ENCODE assay signal across 13 cellular contexts in the genomic region with DNA sequence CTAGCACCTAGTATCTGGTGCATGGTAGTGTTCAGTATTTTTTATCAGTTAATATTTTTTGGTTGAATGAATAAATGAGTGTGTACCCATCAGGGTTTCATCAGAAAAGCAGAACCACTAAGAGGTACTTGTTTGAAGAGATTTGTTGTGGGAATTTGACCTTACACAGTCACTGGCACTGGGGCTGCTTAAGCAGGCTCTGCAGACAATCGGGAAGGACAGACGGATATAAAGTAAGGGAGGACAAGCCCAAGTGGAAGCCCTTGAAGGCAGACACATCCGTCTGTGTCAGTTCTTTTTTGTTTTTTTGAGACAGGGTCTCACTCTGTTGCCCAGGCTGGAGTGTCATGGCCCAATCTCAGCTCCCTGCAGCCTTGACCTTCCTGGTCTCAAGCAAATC.
"Had no signal": no experiment of that assay in that cellular context is flagged by ENCODE, and none has a peak within 500 bp of the region (broad histone marks: within the 10 kb centered on the region; RNA-seq: fewer than 3 reads in every experiment).

No MANE protein-coding gene starts in this region.

- ATAC-seq: naive thymus-derived CD4-positive, alpha-beta T cell; right cardiac atrium had no signal

- DNase-seq: cortex of kidney; dorsolateral prefrontal cortex; effector CD8-positive, alpha-beta T cell; foreskin melanocyte; hippocampal formation; kidney glomerular epithelial cell; naive thymus-derived CD4-positive, alpha-beta T cell; nephron progenitor cell; right cardiac atrium; stimulated activated CD4-positive, alpha-beta T cell treated with anti-CD3 and anti-CD28 coated beads, Interleukin-2, amount 100 ng/mL, for 48 hours; stimulated activated naive CD4-positive, alpha-beta T cell treated with Interleukin-2 at 50 U/mL for 16 hours had no signal

- H3K4me3 ChIP-seq: dorsolateral prefrontal cortex, smooth muscle cell, vagina had no signal

- H3K27ac ChIP-seq: vagina had no signal

- H3K27me3 ChIP-seq: dorsolateral prefrontal cortex, vagina had no signal

- H3K9me3 ChIP-seq: vagina had no signal
